Comparison of ENCODE assay signal across 8 cellular contexts in genomic region chr5:173055983-173056782, GRCh38. TPM values are rescaled to one million over a fixed set of nuclear protein-coding genes. Genes with fewer than 3 reads are reported as not detected.
DNase-seq lines count a peak whose midpoint lies in the region; ATAC-seq and TF ChIP-seq lines count a peak whose summit lies in the region.

A gene with protein sequence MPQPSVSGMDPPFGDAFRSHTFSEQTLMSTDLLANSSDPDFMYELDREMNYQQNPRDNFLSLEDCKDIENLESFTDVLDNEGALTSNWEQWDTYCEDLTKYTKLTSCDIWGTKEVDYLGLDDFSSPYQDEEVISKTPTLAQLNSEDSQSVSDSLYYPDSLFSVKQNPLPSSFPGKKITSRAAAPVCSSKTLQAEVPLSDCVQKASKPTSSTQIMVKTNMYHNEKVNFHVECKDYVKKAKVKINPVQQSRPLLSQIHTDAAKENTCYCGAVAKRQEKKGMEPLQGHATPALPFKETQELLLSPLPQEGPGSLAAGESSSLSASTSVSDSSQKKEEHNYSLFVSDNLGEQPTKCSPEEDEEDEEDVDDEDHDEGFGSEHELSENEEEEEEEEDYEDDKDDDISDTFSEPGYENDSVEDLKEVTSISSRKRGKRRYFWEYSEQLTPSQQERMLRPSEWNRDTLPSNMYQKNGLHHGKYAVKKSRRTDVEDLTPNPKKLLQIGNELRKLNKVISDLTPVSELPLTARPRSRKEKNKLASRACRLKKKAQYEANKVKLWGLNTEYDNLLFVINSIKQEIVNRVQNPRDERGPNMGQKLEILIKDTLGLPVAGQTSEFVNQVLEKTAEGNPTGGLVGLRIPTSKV (plus strand): TSS chr5:173056352. CDS start chr5:173080776, 24,424 bp downstream.

- H3K4me1 Mint-ChIP-seq in endothelial cell (ENCODE audit: unreplicated experiment): peaks cover 8% of the 10 kb centered on the region

- no peak for TF ChIP-seq CTCF in OCI-LY3 (IDR thresholded peaks at IDR 0.05; ENCODE audit: low read depth, low read length)
- no peak for TF ChIP-seq CTCF in endothelial cell (IDR thresholded peaks at IDR 0.05; ENCODE audit: unreplicated experiment)

- no peaks in the 10 kb centered on the region for H3K9me3 Mint-ChIP-seq in endothelial cell (ENCODE audit: unreplicated experiment)

- H3K27ac Mint-ChIP-seq in endothelial cell (ENCODE audit: unreplicated experiment): peak within 1 kb of the TSS; percentile 97

- H3K4me2 ChIP-seq in OCI-LY3 (ENCODE audit: low read length): peak within 1 kb of the TSS; percentile 100

- H3K36me3 Mint-ChIP-seq in endothelial cell (ENCODE audit: low read depth, unreplicated experiment): no peaks in the 10 kb centered on the region

- H3K27me3 Mint-ChIP-seq in endothelial cell (ENCODE audit: unreplicated experiment): peaks cover 2% of the 10 kb centered on the region

- H3K4me3 Mint-ChIP-seq in endothelial cell (ENCODE audit: unreplicated experiment): peak within 1 kb of the TSS; percentile 95

- no peaks in the 10 kb centered on the region for H4K20me1 ChIP-seq in OCI-LY3 (ENCODE audit: insufficient read depth, low read length)

- peaks cover 23% of the 10 kb centered on the region for H3K79me2 ChIP-seq in OCI-LY3 (ENCODE audit: low read length)

- ATAC-seq in GM21528 (IDR thresholded peaks at IDR 0.05; ENCODE audit: low FRiP score, unreplicated experiment): peak; percentile 66

- no peaks in the 10 kb centered on the region; the same call in 1 of the 2 replicates for H3K27me3 ChIP-seq in OCI-LY3 (ENCODE audit: low read depth, low read length)

- H3K36me3 ChIP-seq in OCI-LY3 (replicated peaks; ENCODE audit: low read depth, low read length): no peaks in the 10 kb centered on the region

- H3K27ac ChIP-seq in OCI-LY3 (ENCODE audit: low read length): peak within 1 kb of the TSS; percentile 86

- peak within 1 kb of the TSS; percentile 82 for H3K9ac ChIP-seq in OCI-LY3 (ENCODE audit: low read length)

- peak; percentile 91 for DNase-seq in DMS 273 treated with DMSO at 0.1 percent for 48 hours (lab: John Stamatoyannopoulos, UW)
- peak; percentile 94 for DNase-seq in HuH-7.5 (ENCODE audit: low spot score)
- peak; percentile 98 for DNase-seq in activated CD8-positive, alpha-beta memory T cell treated with anti-CD3 and anti-CD28 coated beads, Interleukin-2, amount 50 U/mL, for 48 hours
- peak; percentile 98 for DNase-seq in endothelial cell (ENCODE audit: low spot score)
- peak; percentile 98 for DNase-seq in midbrain (lab: John Stamatoyannopoulos, UW)
- peak; percentile 98 for DNase-seq in stimulated activated CD8-positive, alpha-beta memory T cell treated with anti-CD3 and anti-CD28 coated beads, Interleukin-15, amount 100 ng/mL, for 48 hours (ENCODE audit: low read depth in 2 of 2)

- no peaks in the 10 kb centered on the region for H3K9me3 ChIP-seq in OCI-LY3 (ENCODE audit: insufficient read depth, low read length)

- H3K4me1 ChIP-seq in OCI-LY3 (ENCODE audit: low read length): peaks cover 39% of the 10 kb centered on the region

- H2AFZ ChIP-seq in OCI-LY3 (ENCODE audit: low read depth, low read length): peak within 1 kb of the TSS; percentile 43; the same call in 1 of the 2 replicates

- peak within 1 kb of the TSS; percentile 94 for H3K4me3 ChIP-seq in OCI-LY3 (ENCODE audit: low read length)

RNA-seq across cellular contexts. Expression of the gene that starts here (rescaled TPM):
- 19.9 TPM for total RNA-seq in endothelial cell (ENCODE audit: unreplicated experiment)

Comparison
In these comparisons a context has a peak if more than half of its experiments do, and no peak if none do; other contexts are left out.
1. Peak in every context shown above with its lines: DNase-seq, ATAC-seq, H3K4me3 ChIP-seq and H3K27ac ChIP-seq.